Comparison of ENCODE assay signal across 2 cellular contexts in the genomic region with DNA sequence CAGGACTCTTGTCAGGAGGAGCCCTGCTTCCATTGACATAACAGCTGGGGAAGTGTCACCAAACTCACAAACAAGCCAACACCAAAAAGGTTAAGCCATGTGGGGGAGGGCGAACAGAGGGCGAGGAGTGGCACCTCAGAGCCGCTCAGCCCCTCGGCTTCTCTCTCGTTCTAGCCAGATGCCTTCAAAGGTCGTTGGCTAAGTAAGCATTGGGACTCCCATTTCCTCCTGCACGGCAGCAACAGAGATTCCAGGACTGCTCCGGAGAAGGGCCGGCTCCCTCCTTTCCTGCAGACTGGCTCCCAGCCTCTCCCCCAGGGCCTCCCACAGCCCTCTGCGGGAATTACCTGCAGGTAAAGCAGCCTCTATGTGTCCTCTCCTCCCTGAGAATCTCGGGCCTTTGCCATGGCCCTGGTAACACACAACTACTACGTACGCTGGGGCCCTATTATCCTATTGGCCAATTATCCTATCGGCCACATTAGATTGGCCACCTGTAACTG.
TF ChIP-seq lines count a peak whose summit lies in the region.

No MANE protein-coding gene starts in this region.

TF ChIP-seq in GM23338, 12 proteins besides CTCF, POLR2A, EP300 and RAD21 (continued from another document and continues in another):
- TF ChIP-seq, protein P1, sequence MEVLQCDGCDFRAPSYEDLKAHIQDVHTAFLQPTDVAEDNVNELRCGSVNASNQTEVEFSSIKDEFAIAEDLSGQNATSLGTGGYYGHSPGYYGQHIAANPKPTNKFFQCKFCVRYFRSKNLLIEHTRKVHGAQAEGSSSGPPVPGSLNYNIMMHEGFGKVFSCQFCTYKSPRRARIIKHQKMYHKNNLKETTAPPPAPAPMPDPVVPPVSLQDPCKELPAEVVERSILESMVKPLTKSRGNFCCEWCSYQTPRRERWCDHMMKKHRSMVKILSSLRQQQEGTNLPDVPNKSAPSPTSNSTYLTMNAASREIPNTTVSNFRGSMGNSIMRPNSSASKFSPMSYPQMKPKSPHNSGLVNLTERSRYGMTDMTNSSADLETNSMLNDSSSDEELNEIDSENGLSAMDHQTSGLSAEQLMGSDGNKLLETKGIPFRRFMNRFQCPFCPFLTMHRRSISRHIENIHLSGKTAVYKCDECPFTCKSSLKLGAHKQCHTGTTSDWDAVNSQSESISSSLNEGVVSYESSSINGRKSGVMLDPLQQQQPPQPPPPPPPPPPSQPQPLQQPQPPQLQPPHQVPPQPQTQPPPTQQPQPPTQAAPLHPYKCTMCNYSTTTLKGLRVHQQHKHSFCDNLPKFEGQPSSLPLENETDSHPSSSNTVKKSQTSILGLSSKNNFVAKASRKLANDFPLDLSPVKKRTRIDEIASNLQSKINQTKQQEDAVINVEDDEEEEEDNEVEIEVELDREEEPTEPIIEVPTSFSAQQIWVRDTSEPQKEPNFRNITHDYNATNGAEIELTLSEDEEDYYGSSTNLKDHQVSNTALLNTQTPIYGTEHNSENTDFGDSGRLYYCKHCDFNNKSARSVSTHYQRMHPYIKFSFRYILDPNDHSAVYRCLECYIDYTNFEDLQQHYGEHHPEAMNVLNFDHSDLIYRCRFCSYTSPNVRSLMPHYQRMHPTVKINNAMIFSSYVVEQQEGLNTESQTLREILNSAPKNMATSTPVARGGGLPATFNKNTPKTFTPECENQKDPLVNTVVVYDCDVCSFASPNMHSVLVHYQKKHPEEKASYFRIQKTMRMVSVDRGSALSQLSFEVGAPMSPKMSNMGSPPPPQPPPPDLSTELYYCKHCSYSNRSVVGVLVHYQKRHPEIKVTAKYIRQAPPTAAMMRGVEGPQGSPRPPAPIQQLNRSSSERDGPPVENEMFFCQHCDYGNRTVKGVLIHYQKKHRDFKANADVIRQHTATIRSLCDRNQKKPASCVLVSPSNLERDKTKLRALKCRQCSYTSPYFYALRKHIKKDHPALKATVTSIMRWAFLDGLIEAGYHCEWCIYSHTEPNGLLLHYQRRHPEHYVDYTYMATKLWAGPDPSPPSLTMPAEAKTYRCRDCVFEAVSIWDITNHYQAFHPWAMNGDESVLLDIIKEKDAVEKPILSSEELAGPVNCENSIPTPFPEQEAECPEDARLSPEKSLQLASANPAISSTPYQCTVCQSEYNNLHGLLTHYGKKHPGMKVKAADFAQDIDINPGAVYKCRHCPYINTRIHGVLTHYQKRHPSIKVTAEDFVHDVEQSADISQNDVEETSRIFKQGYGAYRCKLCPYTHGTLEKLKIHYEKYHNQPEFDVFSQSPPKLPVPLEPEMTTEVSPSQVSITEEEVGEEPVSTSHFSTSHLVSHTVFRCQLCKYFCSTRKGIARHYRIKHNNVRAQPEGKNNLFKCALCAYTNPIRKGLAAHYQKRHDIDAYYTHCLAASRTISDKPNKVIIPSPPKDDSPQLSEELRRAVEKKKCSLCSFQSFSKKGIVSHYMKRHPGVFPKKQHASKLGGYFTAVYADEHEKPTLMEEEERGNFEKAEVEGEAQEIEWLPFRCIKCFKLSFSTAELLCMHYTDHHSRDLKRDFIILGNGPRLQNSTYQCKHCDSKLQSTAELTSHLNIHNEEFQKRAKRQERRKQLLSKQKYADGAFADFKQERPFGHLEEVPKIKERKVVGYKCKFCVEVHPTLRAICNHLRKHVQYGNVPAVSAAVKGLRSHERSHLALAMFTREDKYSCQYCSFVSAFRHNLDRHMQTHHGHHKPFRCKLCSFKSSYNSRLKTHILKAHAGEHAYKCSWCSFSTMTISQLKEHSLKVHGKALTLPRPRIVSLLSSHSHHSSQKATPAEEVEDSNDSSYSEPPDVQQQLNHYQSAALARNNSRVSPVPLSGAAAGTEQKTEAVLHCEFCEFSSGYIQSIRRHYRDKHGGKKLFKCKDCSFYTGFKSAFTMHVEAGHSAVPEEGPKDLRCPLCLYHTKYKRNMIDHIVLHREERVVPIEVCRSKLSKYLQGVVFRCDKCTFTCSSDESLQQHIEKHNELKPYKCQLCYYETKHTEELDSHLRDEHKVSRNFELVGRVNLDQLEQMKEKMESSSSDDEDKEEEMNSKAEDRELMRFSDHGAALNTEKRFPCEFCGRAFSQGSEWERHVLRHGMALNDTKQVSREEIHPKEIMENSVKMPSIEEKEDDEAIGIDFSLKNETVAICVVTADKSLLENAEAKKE (CRISPR knock-in tag; IDR thresholded peaks at IDR 0.05): no peak
- TF ChIP-seq NANOG (IDR thresholded peaks at IDR 0.05; ENCODE audit: borderline replicate concordance) (no peak), POLR2AphosphoS5 (IDR thresholded peaks at IDR 0.05; ENCODE audit: low read depth) (no peak), ZNF114 (CRISPR knock-in tag; IDR thresholded peaks at IDR 0.05) (no peak), ZNF331 (CRISPR knock-in tag; IDR thresholded peaks at IDR 0.05; ENCODE audit: low read depth) (no peak), CREB1 (CRISPR knock-in tag; IDR thresholded peaks at IDR 0.05; ENCODE audit: low read depth) (no peak), EZH2phosphoT487 (IDR thresholded peaks at IDR 0.05; ENCODE audit: unreplicated experiment) (no peak)
- TF ChIP-seq, protein P2, sequence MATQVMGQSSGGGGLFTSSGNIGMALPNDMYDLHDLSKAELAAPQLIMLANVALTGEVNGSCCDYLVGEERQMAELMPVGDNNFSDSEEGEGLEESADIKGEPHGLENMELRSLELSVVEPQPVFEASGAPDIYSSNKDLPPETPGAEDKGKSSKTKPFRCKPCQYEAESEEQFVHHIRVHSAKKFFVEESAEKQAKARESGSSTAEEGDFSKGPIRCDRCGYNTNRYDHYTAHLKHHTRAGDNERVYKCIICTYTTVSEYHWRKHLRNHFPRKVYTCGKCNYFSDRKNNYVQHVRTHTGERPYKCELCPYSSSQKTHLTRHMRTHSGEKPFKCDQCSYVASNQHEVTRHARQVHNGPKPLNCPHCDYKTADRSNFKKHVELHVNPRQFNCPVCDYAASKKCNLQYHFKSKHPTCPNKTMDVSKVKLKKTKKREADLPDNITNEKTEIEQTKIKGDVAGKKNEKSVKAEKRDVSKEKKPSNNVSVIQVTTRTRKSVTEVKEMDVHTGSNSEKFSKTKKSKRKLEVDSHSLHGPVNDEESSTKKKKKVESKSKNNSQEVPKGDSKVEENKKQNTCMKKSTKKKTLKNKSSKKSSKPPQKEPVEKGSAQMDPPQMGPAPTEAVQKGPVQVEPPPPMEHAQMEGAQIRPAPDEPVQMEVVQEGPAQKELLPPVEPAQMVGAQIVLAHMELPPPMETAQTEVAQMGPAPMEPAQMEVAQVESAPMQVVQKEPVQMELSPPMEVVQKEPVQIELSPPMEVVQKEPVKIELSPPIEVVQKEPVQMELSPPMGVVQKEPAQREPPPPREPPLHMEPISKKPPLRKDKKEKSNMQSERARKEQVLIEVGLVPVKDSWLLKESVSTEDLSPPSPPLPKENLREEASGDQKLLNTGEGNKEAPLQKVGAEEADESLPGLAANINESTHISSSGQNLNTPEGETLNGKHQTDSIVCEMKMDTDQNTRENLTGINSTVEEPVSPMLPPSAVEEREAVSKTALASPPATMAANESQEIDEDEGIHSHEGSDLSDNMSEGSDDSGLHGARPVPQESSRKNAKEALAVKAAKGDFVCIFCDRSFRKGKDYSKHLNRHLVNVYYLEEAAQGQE (IDR thresholded peaks at IDR 0.05; ENCODE audit: unreplicated experiment): no peak
- TF ChIP-seq, protein P3, sequence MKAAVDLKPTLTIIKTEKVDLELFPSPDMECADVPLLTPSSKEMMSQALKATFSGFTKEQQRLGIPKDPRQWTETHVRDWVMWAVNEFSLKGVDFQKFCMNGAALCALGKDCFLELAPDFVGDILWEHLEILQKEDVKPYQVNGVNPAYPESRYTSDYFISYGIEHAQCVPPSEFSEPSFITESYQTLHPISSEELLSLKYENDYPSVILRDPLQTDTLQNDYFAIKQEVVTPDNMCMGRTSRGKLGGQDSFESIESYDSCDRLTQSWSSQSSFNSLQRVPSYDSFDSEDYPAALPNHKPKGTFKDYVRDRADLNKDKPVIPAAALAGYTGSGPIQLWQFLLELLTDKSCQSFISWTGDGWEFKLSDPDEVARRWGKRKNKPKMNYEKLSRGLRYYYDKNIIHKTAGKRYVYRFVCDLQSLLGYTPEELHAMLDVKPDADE (IDR thresholded peaks at IDR 0.05): no peak

TF ChIP-seq in liver, 16 proteins besides CTCF, POLR2A, EP300 and RAD21 (continued from another document):
- TF ChIP-seq, protein P2 (IDR thresholded peaks at IDR 0.05): no peak
- TF ChIP-seq HNF4G (IDR thresholded peaks at IDR 0.05): no peak
- TF ChIP-seq, protein P4, sequence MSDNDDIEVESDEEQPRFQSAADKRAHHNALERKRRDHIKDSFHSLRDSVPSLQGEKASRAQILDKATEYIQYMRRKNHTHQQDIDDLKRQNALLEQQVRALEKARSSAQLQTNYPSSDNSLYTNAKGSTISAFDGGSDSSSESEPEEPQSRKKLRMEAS (IDR thresholded peaks at IDR 0.05): no peak
- TF ChIP-seq, protein P5, sequence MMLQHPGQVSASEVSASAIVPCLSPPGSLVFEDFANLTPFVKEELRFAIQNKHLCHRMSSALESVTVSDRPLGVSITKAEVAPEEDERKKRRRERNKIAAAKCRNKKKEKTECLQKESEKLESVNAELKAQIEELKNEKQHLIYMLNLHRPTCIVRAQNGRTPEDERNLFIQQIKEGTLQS (IDR thresholded peaks at IDR 0.05): no peak
